16 cellular contexts compared by ENCODE assay signal in the genomic region with DNA sequence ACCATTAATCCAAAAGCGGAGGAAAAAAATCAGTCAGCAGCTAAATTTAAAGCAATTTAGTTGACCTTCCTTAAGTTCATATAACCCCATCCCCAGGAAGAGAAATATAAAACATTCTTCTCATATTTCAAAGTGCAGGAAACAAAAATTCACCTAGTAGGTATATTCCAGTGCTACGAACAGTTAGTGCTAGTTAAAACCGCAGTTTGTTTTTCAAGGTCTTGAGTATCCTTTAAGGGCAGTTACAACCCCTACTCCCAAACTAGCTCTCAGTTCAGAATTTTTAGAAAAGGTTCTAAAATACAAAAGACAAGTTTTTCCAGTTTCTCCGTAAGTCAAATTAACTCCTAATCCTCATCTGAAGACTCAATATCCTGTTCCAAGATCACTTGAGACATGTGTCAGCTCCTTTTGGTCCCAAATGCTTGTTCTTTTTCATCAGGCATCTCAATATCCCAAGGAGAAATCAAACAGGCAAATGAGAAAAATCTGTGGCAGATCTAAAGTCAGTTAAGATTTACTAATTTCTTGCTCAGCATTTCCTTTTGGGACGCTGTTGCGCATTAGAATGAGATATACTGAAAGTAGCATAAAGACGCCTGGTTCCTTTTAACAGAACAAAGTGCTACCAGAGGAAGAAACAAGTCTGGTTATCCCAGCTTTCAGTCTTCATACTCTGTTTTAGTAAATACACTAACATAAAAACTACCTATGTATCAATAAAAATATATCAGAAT. TPM values are rescaled to one million over a fixed set of nuclear protein-coding genes. Genes with fewer than 3 reads are reported as not detected.
DNase-seq lines count a peak whose midpoint lies in the region; ATAC-seq and TF ChIP-seq lines count a peak whose summit lies in the region.
"Had no signal": no experiment of that assay in that cellular context is flagged by ENCODE, and none has a peak within 500 bp of the region (broad histone marks: within the 10 kb centered on the region; RNA-seq: fewer than 3 reads in every experiment).

No MANE protein-coding gene starts in this region.

- peak overlapping the region in 1 of 2 donors; percentile 78 for H3K27ac Mint-ChIP-seq in natural killer cell treated with Interleukin-12 subunit alpha and Interleukin-12 subunit beta and Interleukin-15 and Interleukin-18, amount 100 ng/mL, for 72 hours
- no peak overlapping the region for H3K27ac Mint-ChIP-seq in natural killer cell

- no peak for TF ChIP-seq CTCF in natural killer cell (IDR thresholded peaks at IDR 0.05)

- no peak for DNase-seq in natural killer cell treated with Interleukin-12 subunit alpha and Interleukin-12 subunit beta and Interleukin-15 and Interleukin-18, amount 100 ng/mL, for 72 hours (ENCODE audit: low spot score)
- no peak for DNase-seq in natural killer cell
- no peak for DNase-seq in substantia nigra (lab: John Stamatoyannopoulos, UW)
- DNase-seq in NCI-H2081 (lab: John Stamatoyannopoulos, UW), result no peak
- no peak for DNase-seq in GM19238 (ENCODE audit: insufficient read length, low spot score)
- DNase-seq: colonic mucosa, gastrocnemius medialis, naive B cell, NCI-H187 treated with DMSO at 0.1 percent for 48 hours, NCI-H446, Right ventricle myocardium superior, stomach had no signal

- peak overlapping the region; percentile 25 for H3K27ac ChIP-seq in cingulate gyrus (ENCODE audit: low read depth, low read length)
- peak overlapping the region; percentile 21 for H3K27ac ChIP-seq in substantia nigra (ENCODE audit: low read depth, low read length, poor library complexity, severe bottlenecking)
- H3K27ac ChIP-seq: colonic mucosa, gastrocnemius medialis, stomach had no signal

- H3K4me3 Mint-ChIP-seq in natural killer cell treated with Interleukin-12 subunit alpha and Interleukin-12 subunit beta and Interleukin-15 and Interleukin-18, amount 100 ng/mL, for 72 hours, result peak overlapping the region; percentile 79
- H3K4me3 Mint-ChIP-seq in natural killer cell, result no peak overlapping the region
- H3K4me3 Mint-ChIP-seq: naive B cell had no signal

- no peaks in the 10 kb centered on the region for H3K9me3 Mint-ChIP-seq in natural killer cell treated with Interleukin-12 subunit alpha and Interleukin-12 subunit beta and Interleukin-15 and Interleukin-18, amount 100 ng/mL, for 72 hours
- H3K9me3 Mint-ChIP-seq in natural killer cell, result no peaks in the 10 kb centered on the region
- H3K9me3 Mint-ChIP-seq: naive B cell had no signal

- H3K27me3 Mint-ChIP-seq in natural killer cell treated with Interleukin-12 subunit alpha and Interleukin-12 subunit beta and Interleukin-15 and Interleukin-18, amount 100 ng/mL, for 72 hours, result no peaks in the 10 kb centered on the region
- no peaks in the 10 kb centered on the region for H3K27me3 Mint-ChIP-seq in natural killer cell (ENCODE audit: low read depth in 2 of 2)
- H3K27me3 Mint-ChIP-seq: naive B cell had no signal

- peak in 1 of 2 donors; percentile 70 for ATAC-seq in natural killer cell treated with Interleukin-12 subunit alpha and Interleukin-12 subunit beta and Interleukin-15 and Interleukin-18, amount 100 ng/mL, for 72 hours
- ATAC-seq in natural killer cell, result no peak
- ATAC-seq in HG02610 (IDR thresholded peaks at IDR 0.05; ENCODE audit: unreplicated experiment), result peak; percentile 53
- no peak for ATAC-seq in HG03159 (IDR thresholded peaks at IDR 0.05; ENCODE audit: unreplicated experiment)
- ATAC-seq: activated CD4-positive, CD25-positive, alpha-beta regulatory T cell treated with anti-CD3 and anti-CD28 coated beads, Interleukin-2, amount 50 U/mL, for 24 hours; gastrocnemius medialis had no signal

- peaks cover 3 to 23% of the 10 kb centered on the region in 2 donors for H3K4me1 Mint-ChIP-seq in natural killer cell treated with Interleukin-12 subunit alpha and Interleukin-12 subunit beta and Interleukin-15 and Interleukin-18, amount 100 ng/mL, for 72 hours (ENCODE audit: low read depth in 2 of 2)
- peaks cover 8 to 18% of the 10 kb centered on the region in 2 donors for H3K4me1 Mint-ChIP-seq in natural killer cell

- intact Hi-C loops in natural killer cell (cut with micrococcal nuclease), result no loop called here

- no peaks in the 10 kb centered on the region for H3K36me3 Mint-ChIP-seq in natural killer cell treated with Interleukin-12 subunit alpha and Interleukin-12 subunit beta and Interleukin-15 and Interleukin-18, amount 100 ng/mL, for 72 hours
- no peaks in the 10 kb centered on the region for H3K36me3 Mint-ChIP-seq in natural killer cell
- H3K36me3 Mint-ChIP-seq: naive B cell had no signal

RNA-seq across cellular contexts. Expression of a gene that starts 51.8 kb away (rescaled TPM):
- 1 to 10 TPM; 4.5 to 5.3 TPM for total RNA-seq in natural killer cell treated with Interleukin-12 subunit alpha and Interleukin-12 subunit beta and Interleukin-15 and Interleukin-18, amount 100 ng/mL, for 72 hours
- total RNA-seq in natural killer cell, result 10 to 100 TPM; 35.1 to 40.2 (median 40.2) TPM

Comparison
In these comparisons a context has a peak if more than half of its experiments do, and no peak if none do; other contexts are left out.
1. RNA of a gene that starts 51.8 kb away (total RNA-seq): 35.1 to 40.2 TPM in natural killer cell; 4.5 to 5.3 TPM in natural killer cell treated with Interleukin-12 subunit alpha and Interleukin-12 subunit beta and Interleukin-15 and Interleukin-18, amount 100 ng/mL, for 72 hours; every median in the first group is over 4 times any median in the second.